In the genomic region with DNA sequence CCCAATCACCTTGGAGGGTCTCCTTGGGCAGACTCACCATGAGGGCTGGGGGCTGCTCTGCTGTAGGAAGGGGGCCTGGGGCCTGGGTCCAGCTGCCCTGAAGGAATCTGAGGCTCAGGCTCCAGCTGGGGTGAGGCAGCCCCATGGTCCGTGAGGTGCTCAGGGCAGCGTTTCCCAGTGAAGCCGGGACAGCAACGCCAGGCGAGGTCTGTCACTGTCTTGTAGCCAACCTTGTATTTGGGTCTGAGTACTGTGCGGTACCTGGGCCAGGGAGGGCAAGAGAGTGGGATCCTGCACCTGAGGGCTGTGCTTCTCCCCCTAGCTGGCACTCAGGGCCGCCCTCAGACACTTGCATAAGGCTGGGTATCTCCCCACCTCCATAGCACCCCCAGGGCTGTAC, we compare ENCODE assay signal across 2 cellular contexts.
TF ChIP-seq lines count a peak whose summit lies in the region.

No MANE protein-coding gene starts in this region.

TF ChIP-seq in HepG2, 621 proteins besides CTCF, POLR2A, EP300 and RAD21:
- TF ChIP-seq RBFOX2 (IDR thresholded peaks at IDR 0.05; ENCODE audit: low read depth, low read length): no peak
- TF ChIP-seq ELF4 (CRISPR knock-in tag; IDR thresholded peaks at IDR 0.05; ENCODE audit: borderline replicate concordance): no peak
- TF ChIP-seq HES4 (CRISPR knock-in tag; IDR thresholded peaks at IDR 0.05; ENCODE audit: borderline replicate concordance): 0 out of 2 replicates have a peak, but pooled peaks have one; percentile 39
- TF ChIP-seq THYN1 (CRISPR knock-in tag; IDR thresholded peaks at IDR 0.05; ENCODE audit: borderline replicate concordance, low read depth): no peak

TF ChIP-seq in K562, 482 proteins besides CTCF, POLR2A, EP300 and RAD21:
- TF ChIP-seq POLR2G (IDR thresholded peaks at IDR 0.05; ENCODE audit: low read depth, low read length): 0 out of 2 replicates have a peak, but pooled peaks have one; percentile 29
- no peak for TF ChIP-seq CBX5 (IDR thresholded peaks at IDR 0.05; ENCODE audit: borderline replicate concordance, low read depth)
